ENCODE assay signal across 22 cellular contexts in genomic region chr12:6980075-6980474, GRCh38. TPM values are rescaled to one million over a fixed set of nuclear protein-coding genes. Genes with fewer than 3 reads are reported as not detected.
A peak's percentile ranks its signal among the peaks of the same experiment; 100 is the strongest.
DNase-seq lines count a peak whose midpoint lies in the region; ATAC-seq, FAIRE-seq and TF ChIP-seq lines count a peak whose summit lies in the region.
"Had no signal": no experiment of that assay in that cellular context is flagged by ENCODE, and none has a peak within 500 bp of the region (broad histone marks: within the 10 kb centered on the region; RNA-seq: fewer than 3 reads in every experiment).

No MANE protein-coding gene starts in this region.

- no peak for TF ChIP-seq CTCF in activated CD8-positive, alpha-beta T cell treated with anti-CD3 and anti-CD28 coated beads for 36 hours (IDR thresholded peaks at IDR 0.05)
- no peak for TF ChIP-seq CTCF in Peyer's patch (IDR thresholded peaks at IDR 0.05)
- no peak for TF ChIP-seq CTCF in HepG2 (CRISPR knock-in tag; IDR thresholded peaks at IDR 0.05)
- no peak for TF ChIP-seq CTCF in thyroid gland (IDR thresholded peaks at IDR 0.05)

- H3K79me2 ChIP-seq in HepG2 (ENCODE audit: insufficient read depth, low read length), result no peaks in the 10 kb centered on the region

- no peak overlapping the region for H3K9ac ChIP-seq in HepG2 (ENCODE audit: insufficient read depth, low read depth, low read length)

- H3K9me3 ChIP-seq in Peyer's patch (no peaks in the 10 kb centered on the region), HepG2 (ENCODE audit: low read length) (no peaks in the 10 kb centered on the region), thyroid gland (no peaks in the 10 kb centered on the region)
- H3K9me3 ChIP-seq: SJCRH30 had no signal

- TF ChIP-seq RAD21 in HepG2 (CRISPR knock-in tag; IDR thresholded peaks at IDR 0.05), result no peak

- BruUV-seq in HepG2 (replicated peaks; lab: Mats Ljungman, UMichigan), result no TSS peak

- H2AFZ ChIP-seq in HepG2 (ENCODE audit: low read length), result no peak overlapping the region
- H2AFZ ChIP-seq: GM23338 had no signal

- no peaks in the 10 kb centered on the region for H3K9me3 Mint-ChIP-seq in activated CD8-positive, alpha-beta T cell treated with anti-CD3 and anti-CD28 coated beads for 36 hours
- no peaks in the 10 kb centered on the region for H3K9me3 Mint-ChIP-seq in activated CD8-positive, alpha-beta T cell treated with anti-CD3 and anti-CD28 coated beads, Interleukin-2, amount 10 ng/mL, durations not matched to agents 7 days and 5 days (ENCODE audit: insufficient read depth)
- H3K9me3 Mint-ChIP-seq: CD4-positive, alpha-beta memory T cell; GM23338 had no signal

- H3K36me3 ChIP-seq in Peyer's patch (peaks cover 0 to 80% (median 0%) of the 10 kb centered on the region in 3 donors), HepG2 (replicated peaks in 1 of 2; ENCODE audit: control insufficient read depth in 1 of 2, insufficient read depth in 2 of 2, low read length in 2 of 2) (peaks cover 8 to 34% of the 10 kb centered on the region in 2 experiments), thyroid gland (peaks cover 42 to 53% of the 10 kb centered on the region in 2 donors)

- H3K36me3 Mint-ChIP-seq in activated CD8-positive, alpha-beta T cell treated with anti-CD3 and anti-CD28 coated beads for 36 hours (ENCODE audit: low read depth), result peaks cover 49% of the 10 kb centered on the region
- H3K36me3 Mint-ChIP-seq in activated CD8-positive, alpha-beta T cell treated with anti-CD3 and anti-CD28 coated beads, Interleukin-2, amount 10 ng/mL, durations not matched to agents 7 days and 5 days (ENCODE audit: low read depth), result peaks cover 58% of the 10 kb centered on the region

- FAIRE-seq in HepG2 (lab: Jason Lieb, UNC), result no peak
- FAIRE-seq: D721Med, G401.6 had no signal

- POLR2A ChIA-PET in activated CD8-positive, alpha-beta T cell treated with anti-CD3 and anti-CD28 coated beads for 36 hours (lab: Charles Lee), result interaction anchor here (0.6 to 3.0 kb wide), 4 partner anchors 9 to 1156 kb away, joined by 3 to 10 read pairs (median 3); partner anchors contain the start of gene LPCAT3
- POLR2A ChIA-PET in activated CD8-positive, alpha-beta T cell treated with anti-CD3 and anti-CD28 coated beads, Interleukin-2, amount 10 ng/mL, durations not matched to agents 7 days and 5 days (lab: Charles Lee), result no interaction called here
- POLR2A ChIA-PET in HepG2 (lab: Yijun Ruan, JAX), result interaction anchor here (1.1 to 5.4 kb wide), 6 partner anchors 8 to 144 kb away, joined by 3 to 65 read pairs (median 11); partner anchors contain the start of genes C12orf57, EMG1, LPCAT3 and PHB2

- TF ChIP-seq EP300 in HepG2 (IDR thresholded peaks at IDR 0.05; ENCODE audit: low read depth in 2 of 2, low read length in 2 of 2), result no peak
- TF ChIP-seq EP300 in HepG2 (CRISPR knock-in tag; IDR thresholded peaks at IDR 0.05; ENCODE audit: borderline replicate concordance), result no peak

- 83% methylated on average over 4 of the region's 4 CpGs for WGBS in HepG2 (ENCODE audit: low lambda C conversion rate)
- WGBS in thyroid gland, 2 donors, result 97 to 99% methylated on average over 4 of the region's 4 CpGs

- peak overlapping the region; percentile 25 for H3K27ac Mint-ChIP-seq in activated CD8-positive, alpha-beta T cell treated with anti-CD3 and anti-CD28 coated beads for 36 hours
- H3K27ac Mint-ChIP-seq in activated CD8-positive, alpha-beta T cell treated with anti-CD3 and anti-CD28 coated beads, Interleukin-2, amount 10 ng/mL, durations not matched to agents 7 days and 5 days, result no peak overlapping the region
- H3K27ac Mint-ChIP-seq: GM23338 had no signal

- TF ChIP-seq POLR2A in Peyer's patch (IDR thresholded peaks at IDR 0.05) (no peak), HepG2 (IDR thresholded peaks at IDR 0.05; ENCODE audit: insufficient read depth in 1 of 2, low read depth in 2 of 2, low read length in 2 of 2) (no peak), thyroid gland (IDR thresholded peaks at IDR 0.05) (no peak), GM18505 (IDR thresholded peaks at IDR 0.05; ENCODE audit: borderline replicate concordance, extremely low read depth, insufficient read depth, insufficient read length) (no peak)

- CTCF ChIA-PET in activated CD8-positive, alpha-beta T cell treated with anti-CD3 and anti-CD28 coated beads for 36 hours (lab: Charles Lee), result interaction anchor here (0.9 kb wide), 1 partner anchor 44 kb away, joined by 4 read pairs; no protein-coding TSS in a partner anchor
- CTCF ChIA-PET in activated CD8-positive, alpha-beta T cell treated with anti-CD3 and anti-CD28 coated beads, Interleukin-2, amount 10 ng/mL, durations not matched to agents 7 days and 5 days (lab: Charles Lee), result no interaction called here
- CTCF ChIA-PET in HepG2 (lab: Yijun Ruan, JAX; ENCODE audit: low intra/inter-chr PET ratio, low total read pairs), result no interaction called here

- peak overlapping the region; percentile 71 for H3K4me2 ChIP-seq in HepG2 (ENCODE audit: low read depth, low read length)
- H3K4me2 ChIP-seq: GM23338 had no signal

- in situ Hi-C loops in HepG2 (cut with HindIII; ENCODE audit: extremely low pct_ligation_motif_present, low pct_unique_long_range_greater_than_20kb), result loop anchor here (5.0 kb wide), 1 partner anchor 37 kb away; the partner anchor contains the start of gene LPCAT3

- intact Hi-C loops in activated CD8-positive, alpha-beta T cell treated with anti-CD3 and anti-CD28 coated beads for 36 hours (cut with micrococcal nuclease), result no loop called here
- intact Hi-C loops in HepG2 (cut with micrococcal nuclease; ENCODE audit: unreplicated experiment) (loop anchor here (2.0 kb wide), 1 partner anchor 39 kb away; the partner anchor contains the start of gene LPCAT3), thyroid gland (cut with DNase I) (no loop called here)

- H3K4me3 ChIP-seq in Peyer's patch, result no peak overlapping the region
- no peak overlapping the region; a peak in 1 of 6 replicates for H3K4me3 ChIP-seq in HepG2 (replicated peaks in 1 of 3; ENCODE audit: insufficient read depth in 1 of 3, low read depth in 2 of 3, low read length in 3 of 3)
- no peak overlapping the region for H3K4me3 ChIP-seq in thyroid gland (replicated peaks in 1 of 3)
- H3K4me3 ChIP-seq: GM23338, SJCRH30 had no signal

- H3K27me3 ChIP-seq in Peyer's patch, result no peaks in the 10 kb centered on the region
- no peaks in the 10 kb centered on the region for H3K27me3 ChIP-seq in HepG2 (ENCODE audit: control insufficient read depth in 1 of 2, insufficient read depth in 2 of 2, low read length in 2 of 2)
- no peaks in the 10 kb centered on the region for H3K27me3 ChIP-seq in thyroid gland
- H3K27me3 ChIP-seq: SJCRH30 had no signal

- no peak for DNase-seq in activated CD8-positive, alpha-beta T cell treated with anti-CD3 and anti-CD28 coated beads for 36 hours
- no peak for DNase-seq in activated CD8-positive, alpha-beta T cell treated with anti-CD3 and anti-CD28 coated beads, Interleukin-2, amount 10 ng/mL, durations not matched to agents 7 days and 5 days
- DNase-seq in Peyer's patch (no peak), HepG2 (ENCODE audit: low spot score) (no peak), thyroid gland (no peak), NCI-H1092 (lab: John Stamatoyannopoulos, UW) (no peak)
- DNase-seq: 8988T; CD4-positive, alpha-beta memory T cell; DND-41; KG1; NCI-H1436; NCI-H2029 treated with DMSO at 0.1 percent for 48 hours; NCI-H510A; NCI-H774; PC-3; SJCRH30 had no signal

- H3K4me3 Mint-ChIP-seq in activated CD8-positive, alpha-beta T cell treated with anti-CD3 and anti-CD28 coated beads for 36 hours, result no peak overlapping the region
- no peak overlapping the region for H3K4me3 Mint-ChIP-seq in activated CD8-positive, alpha-beta T cell treated with anti-CD3 and anti-CD28 coated beads, Interleukin-2, amount 10 ng/mL, durations not matched to agents 7 days and 5 days
- H3K4me3 Mint-ChIP-seq: CD4-positive, alpha-beta memory T cell; GM23338 had no signal

- peaks cover 9% of the 10 kb centered on the region for H3K4me1 Mint-ChIP-seq in activated CD8-positive, alpha-beta T cell treated with anti-CD3 and anti-CD28 coated beads for 36 hours (ENCODE audit: low read depth)
- H3K4me1 Mint-ChIP-seq in activated CD8-positive, alpha-beta T cell treated with anti-CD3 and anti-CD28 coated beads, Interleukin-2, amount 10 ng/mL, durations not matched to agents 7 days and 5 days (ENCODE audit: low read depth), result peaks cover 11% of the 10 kb centered on the region
- H3K4me1 Mint-ChIP-seq: CD4-positive, alpha-beta memory T cell had no signal

- H3K4me1 ChIP-seq in Peyer's patch, result peaks cover 0 to 15% (median 0%) of the 10 kb centered on the region in 4 donors
- H3K4me1 ChIP-seq in HepG2 (ENCODE audit: insufficient read depth, low read length), result peaks cover 64% of the 10 kb centered on the region
- H3K4me1 ChIP-seq in thyroid gland, result peaks cover 17 to 21% of the 10 kb centered on the region in 2 donors
- H3K4me1 ChIP-seq: SJCRH30 had no signal

- ATAC-seq in activated CD8-positive, alpha-beta T cell treated with anti-CD3 and anti-CD28 coated beads for 36 hours, result no peak
- ATAC-seq in activated CD8-positive, alpha-beta T cell treated with anti-CD3 and anti-CD28 coated beads, Interleukin-2, amount 10 ng/mL, durations not matched to agents 7 days and 5 days, result no peak
- ATAC-seq in HepG2, result no peak
- no peak for ATAC-seq in GM21515 (IDR thresholded peaks at IDR 0.05; ENCODE audit: unreplicated experiment)
- ATAC-seq in GM18505 (IDR thresholded peaks at IDR 0.05; ENCODE audit: unreplicated experiment), result no peak
- ATAC-seq: GM23338, PC-3 had no signal

- H3K27ac ChIP-seq in Peyer's patch (peak overlapping the region in 3 of 4 donors; percentile 11 to 82 (median 46)), HepG2 (ENCODE audit: extremely low read length, insufficient read depth, low read length) (peak overlapping the region; percentile 98), thyroid gland (peak overlapping the region; percentile 78 to 89 (median 78))
- H3K27ac ChIP-seq: SJCRH30 had no signal

- H4K20me1 ChIP-seq in HepG2 (ENCODE audit: insufficient read depth, low read length), result no peaks in the 10 kb centered on the region

- no peaks in the 10 kb centered on the region for H3K27me3 Mint-ChIP-seq in activated CD8-positive, alpha-beta T cell treated with anti-CD3 and anti-CD28 coated beads for 36 hours
- no peaks in the 10 kb centered on the region for H3K27me3 Mint-ChIP-seq in activated CD8-positive, alpha-beta T cell treated with anti-CD3 and anti-CD28 coated beads, Interleukin-2, amount 10 ng/mL, durations not matched to agents 7 days and 5 days (ENCODE audit: low read depth)
- H3K27me3 Mint-ChIP-seq: CD4-positive, alpha-beta memory T cell had no signal

RNA-seq across cellular contexts. Expression of gene EMG1, which starts 9.4 kb away (rescaled TPM):
- total RNA-seq in activated CD8-positive, alpha-beta T cell treated with anti-CD3 and anti-CD28 coated beads for 36 hours, result 10 to 100 TPM; 88.6 to 97.8 TPM
- 10 to 100 TPM; 54.9 to 58.7 TPM for total RNA-seq in activated CD8-positive, alpha-beta T cell treated with anti-CD3 and anti-CD28 coated beads, Interleukin-2, amount 10 ng/mL, durations not matched to agents 7 days and 5 days
- 10 to 100 TPM in 3 of 4 donors, 1 to 10 TPM in 1; 9.1 to 24.8 (median 18.3) TPM for total RNA-seq in Peyer's patch
- 130 and 190 TPM in 2 replicates for total RNA-seq in HepG2 (2016; rRNA removed; fragmentation: Illumina TruSeq; extraction: Trizol)
- 38.0 and 40.3 TPM in 2 replicates for total RNA-seq in HepG2 (2016; cell fraction: cytosol; rRNA removed; fragmentation: Illumina TruSeq; extraction: Trizol; ENCODE audit: low read depth)
- 130 and 206 TPM in 2 replicates for total RNA-seq in HepG2 (2016; cell fraction: insoluble cytoplasmic fraction; rRNA removed; fragmentation: Illumina TruSeq; extraction: Trizol)
- total RNA-seq in HepG2 (2016; cell fraction: membrane; rRNA removed; fragmentation: Illumina TruSeq; extraction: Trizol), result 62.9 and 63.2 TPM in 2 replicates
- 52.9 and 57.8 TPM in 2 replicates for total RNA-seq in HepG2 (2016; cell fraction: nucleus; rRNA removed; fragmentation: Illumina TruSeq; extraction: Trizol)
- 57.7 and 76.3 TPM in 2 replicates for polyA plus RNA-seq in HepG2 (2011; rRNA removed)
- polyA plus RNA-seq in HepG2 (2011; cell fraction: cytosol; rRNA removed), result 64.6 and 65.8 TPM in 2 replicates
- 29.6 and 30.6 TPM in 2 replicates for polyA plus RNA-seq in HepG2 (2011; cell fraction: nucleus; rRNA removed)
- polyA plus RNA-seq in HepG2 (2012), result 77.8 and 90.4 TPM in 2 replicates
- 33.8 and 36.4 TPM in 2 replicates for polyA plus RNA-seq in HepG2 (2016; cell fraction: cytosol; fragmentation: Illumina TruSeq; extraction: Trizol; ENCODE audit: low read depth)
- 134 and 149 TPM in 2 replicates for polyA plus RNA-seq in HepG2 (2016; cell fraction: insoluble cytoplasmic fraction; fragmentation: Illumina TruSeq; extraction: Trizol; ENCODE audit: low read depth)
- 37.6 and 40.6 TPM in 2 replicates for polyA plus RNA-seq in HepG2 (2016; cell fraction: membrane; fragmentation: Illumina TruSeq; extraction: Trizol; ENCODE audit: low read depth)
- 54.7 and 59.5 TPM in 2 replicates for polyA plus RNA-seq in HepG2 (2016; cell fraction: nucleus; fragmentation: Illumina TruSeq; extraction: Trizol; ENCODE audit: insufficient read depth, low read depth)
- polyA minus RNA-seq in HepG2 (2011; rRNA and poly(A)+ RNA removed; ENCODE audit: low replicate concordance), result 28.0 and 64.6 TPM in 2 replicates
- 16.4 and 18.5 TPM in 2 replicates for polyA minus RNA-seq in HepG2 (2011; cell fraction: cytosol; rRNA and poly(A)+ RNA removed)
- polyA minus RNA-seq in HepG2 (2011; cell fraction: nucleus; rRNA and poly(A)+ RNA removed), result 29.6 and 33.3 TPM in 2 replicates
- 10 to 100 TPM; 19.9 to 53.1 (median 45.6) TPM for total RNA-seq in thyroid gland

RNA-seq across cellular contexts. Expression of gene PHB2, which starts 9.6 kb away (rescaled TPM):
- total RNA-seq in activated CD8-positive, alpha-beta T cell treated with anti-CD3 and anti-CD28 coated beads for 36 hours, result 100 to 1,000 TPM; 419 to 428 TPM
- total RNA-seq in activated CD8-positive, alpha-beta T cell treated with anti-CD3 and anti-CD28 coated beads, Interleukin-2, amount 10 ng/mL, durations not matched to agents 7 days and 5 days, result 100 to 1,000 TPM; 226 to 236 TPM
- total RNA-seq in Peyer's patch (100 to 1,000 TPM; 162 to 219 (median 174) TPM), HepG2 (2016; rRNA removed; fragmentation: Illumina TruSeq; extraction: Trizol) (291 and 394 TPM in 2 replicates), thyroid gland (100 to 1,000 TPM; 153 to 284 (median 220) TPM)
- total RNA-seq in HepG2 (2016; cell fraction: cytosol; rRNA removed; fragmentation: Illumina TruSeq; extraction: Trizol; ENCODE audit: low read depth), result 224 and 243 TPM in 2 replicates
- total RNA-seq in HepG2 (2016; cell fraction: insoluble cytoplasmic fraction; rRNA removed; fragmentation: Illumina TruSeq; extraction: Trizol), result 284 and 404 TPM in 2 replicates
- total RNA-seq in HepG2 (2016; cell fraction: membrane; rRNA removed; fragmentation: Illumina TruSeq; extraction: Trizol), result 358 and 365 TPM in 2 replicates
- 232 and 256 TPM in 2 replicates for total RNA-seq in HepG2 (2016; cell fraction: nucleus; rRNA removed; fragmentation: Illumina TruSeq; extraction: Trizol)
- 425 and 468 TPM in 2 replicates for polyA plus RNA-seq in HepG2 (2011; rRNA removed)
- 471 and 553 TPM in 2 replicates for polyA plus RNA-seq in HepG2 (2011; cell fraction: cytosol; rRNA removed)
- polyA plus RNA-seq in HepG2 (2011; cell fraction: nucleus; rRNA removed), result 362 and 507 TPM in 2 replicates
- polyA plus RNA-seq in HepG2 (2012), result 214 and 248 TPM in 2 replicates
- polyA plus RNA-seq in HepG2 (2016; cell fraction: cytosol; fragmentation: Illumina TruSeq; extraction: Trizol; ENCODE audit: low read depth), result 212 and 232 TPM in 2 replicates
- 290 and 308 TPM in 2 replicates for polyA plus RNA-seq in HepG2 (2016; cell fraction: insoluble cytoplasmic fraction; fragmentation: Illumina TruSeq; extraction: Trizol; ENCODE audit: low read depth)
- polyA plus RNA-seq in HepG2 (2016; cell fraction: membrane; fragmentation: Illumina TruSeq; extraction: Trizol; ENCODE audit: low read depth), result 313 and 326 TPM in 2 replicates
- 428 and 438 TPM in 2 replicates for polyA plus RNA-seq in HepG2 (2016; cell fraction: nucleus; fragmentation: Illumina TruSeq; extraction: Trizol; ENCODE audit: insufficient read depth, low read depth)
- 299 and 308 TPM in 2 replicates for polyA minus RNA-seq in HepG2 (2011; rRNA and poly(A)+ RNA removed; ENCODE audit: low replicate concordance)
- polyA minus RNA-seq in HepG2 (2011; cell fraction: cytosol; rRNA and poly(A)+ RNA removed), result 80.4 and 95.3 TPM in 2 replicates
- 135 and 142 TPM in 2 replicates for polyA minus RNA-seq in HepG2 (2011; cell fraction: nucleus; rRNA and poly(A)+ RNA removed)

RNA-seq across cellular contexts. Expression of gene PTPN6, which starts 28.9 kb away (rescaled TPM):
- total RNA-seq in activated CD8-positive, alpha-beta T cell treated with anti-CD3 and anti-CD28 coated beads for 36 hours, result 100 to 1,000 TPM; 485 to 489 TPM
- 100 to 1,000 TPM; 354 to 397 TPM for total RNA-seq in activated CD8-positive, alpha-beta T cell treated with anti-CD3 and anti-CD28 coated beads, Interleukin-2, amount 10 ng/mL, durations not matched to agents 7 days and 5 days
- total RNA-seq in Peyer's patch (100 to 1,000 TPM in 1 of 4 donors, 10 to 100 TPM in 3; 41.6 to 183 (median 44.4) TPM), HepG2 (2016; rRNA removed; fragmentation: Illumina TruSeq; extraction: Trizol) (9.5 and 10.6 TPM in 2 replicates), thyroid gland (10 to 100 TPM; 21.7 to 32.3 (median 31.4) TPM)
- 2.7 and 2.8 TPM in 2 replicates for total RNA-seq in HepG2 (2016; cell fraction: cytosol; rRNA removed; fragmentation: Illumina TruSeq; extraction: Trizol; ENCODE audit: low read depth)
- 9.8 and 10.6 TPM in 2 replicates for total RNA-seq in HepG2 (2016; cell fraction: insoluble cytoplasmic fraction; rRNA removed; fragmentation: Illumina TruSeq; extraction: Trizol)
- 5.0 and 5.3 TPM in 2 replicates for total RNA-seq in HepG2 (2016; cell fraction: membrane; rRNA removed; fragmentation: Illumina TruSeq; extraction: Trizol)
- total RNA-seq in HepG2 (2016; cell fraction: nucleus; rRNA removed; fragmentation: Illumina TruSeq; extraction: Trizol), result 6.1 and 6.3 TPM in 2 replicates
- 9.1 and 10.5 TPM in 2 replicates for polyA plus RNA-seq in HepG2 (2011; rRNA removed)
- polyA plus RNA-seq in HepG2 (2011; cell fraction: cytosol; rRNA removed), result 8.0 and 10.7 TPM in 2 replicates
- polyA plus RNA-seq in HepG2 (2011; cell fraction: nucleus; rRNA removed), result 13.2 and 17.8 TPM in 2 replicates
- 9.0 and 12.4 TPM in 2 replicates for polyA plus RNA-seq in HepG2 (2012)
- 1.6 and 1.7 TPM in 2 replicates for polyA plus RNA-seq in HepG2 (2016; cell fraction: cytosol; fragmentation: Illumina TruSeq; extraction: Trizol; ENCODE audit: low read depth)
- polyA plus RNA-seq in HepG2 (2016; cell fraction: insoluble cytoplasmic fraction; fragmentation: Illumina TruSeq; extraction: Trizol; ENCODE audit: low read depth), result 8.9 and 12.5 TPM in 2 replicates
- 3.1 and 4.4 TPM in 2 replicates for polyA plus RNA-seq in HepG2 (2016; cell fraction: membrane; fragmentation: Illumina TruSeq; extraction: Trizol; ENCODE audit: low read depth)
- 17.8 and 18.0 TPM in 2 replicates for polyA plus RNA-seq in HepG2 (2016; cell fraction: nucleus; fragmentation: Illumina TruSeq; extraction: Trizol; ENCODE audit: insufficient read depth, low read depth)
- polyA minus RNA-seq in HepG2 (2011; rRNA and poly(A)+ RNA removed; ENCODE audit: low replicate concordance), result 14.7 and 22.7 TPM in 2 replicates
- 10.0 and 10.3 TPM in 2 replicates for polyA minus RNA-seq in HepG2 (2011; cell fraction: cytosol; rRNA and poly(A)+ RNA removed)
- 4.1 and 4.2 TPM in 2 replicates for polyA minus RNA-seq in HepG2 (2011; cell fraction: nucleus; rRNA and poly(A)+ RNA removed)

RNA-seq across cellular contexts. Expression of gene C12orf57, which starts 36.3 kb away (rescaled TPM):
- 100 to 1,000 TPM; 226 to 244 TPM for total RNA-seq in activated CD8-positive, alpha-beta T cell treated with anti-CD3 and anti-CD28 coated beads for 36 hours
- total RNA-seq in activated CD8-positive, alpha-beta T cell treated with anti-CD3 and anti-CD28 coated beads, Interleukin-2, amount 10 ng/mL, durations not matched to agents 7 days and 5 days, result 100 to 1,000 TPM; 184 to 185 TPM
- total RNA-seq in Peyer's patch (100 to 1,000 TPM; 146 to 339 (median 156) TPM), HepG2 (2016; rRNA removed; fragmentation: Illumina TruSeq; extraction: Trizol) (84.0 and 89.7 TPM in 2 replicates), thyroid gland (100 to 1,000 TPM; 344 to 666 (median 383) TPM)
- 98.3 and 102 TPM in 2 replicates for total RNA-seq in HepG2 (2016; cell fraction: cytosol; rRNA removed; fragmentation: Illumina TruSeq; extraction: Trizol; ENCODE audit: low read depth)
- total RNA-seq in HepG2 (2016; cell fraction: insoluble cytoplasmic fraction; rRNA removed; fragmentation: Illumina TruSeq; extraction: Trizol), result 84.2 and 105 TPM in 2 replicates
- 106 and 113 TPM in 2 replicates for total RNA-seq in HepG2 (2016; cell fraction: membrane; rRNA removed; fragmentation: Illumina TruSeq; extraction: Trizol)
- total RNA-seq in HepG2 (2016; cell fraction: nucleus; rRNA removed; fragmentation: Illumina TruSeq; extraction: Trizol), result 42.1 and 43.4 TPM in 2 replicates
- 287 and 302 TPM in 2 replicates for polyA plus RNA-seq in HepG2 (2011; rRNA removed)
- 405 and 458 TPM in 2 replicates for polyA plus RNA-seq in HepG2 (2011; cell fraction: cytosol; rRNA removed)
- polyA plus RNA-seq in HepG2 (2011; cell fraction: nucleus; rRNA removed), result 151 and 164 TPM in 2 replicates
- 75.2 and 129 TPM in 2 replicates for polyA plus RNA-seq in HepG2 (2012)
- polyA plus RNA-seq in HepG2 (2016; cell fraction: cytosol; fragmentation: Illumina TruSeq; extraction: Trizol; ENCODE audit: low read depth), result 86.1 and 87.7 TPM in 2 replicates
- 98.5 and 104 TPM in 2 replicates for polyA plus RNA-seq in HepG2 (2016; cell fraction: insoluble cytoplasmic fraction; fragmentation: Illumina TruSeq; extraction: Trizol; ENCODE audit: low read depth)
- polyA plus RNA-seq in HepG2 (2016; cell fraction: membrane; fragmentation: Illumina TruSeq; extraction: Trizol; ENCODE audit: low read depth), result 96.1 and 98.2 TPM in 2 replicates
- polyA plus RNA-seq in HepG2 (2016; cell fraction: nucleus; fragmentation: Illumina TruSeq; extraction: Trizol; ENCODE audit: insufficient read depth, low read depth), result 57.2 and 57.4 TPM in 2 replicates
- polyA minus RNA-seq in HepG2 (2011; rRNA and poly(A)+ RNA removed; ENCODE audit: low replicate concordance), result 93.0 and 145 TPM in 2 replicates
- polyA minus RNA-seq in HepG2 (2011; cell fraction: cytosol; rRNA and poly(A)+ RNA removed), result 36.8 and 41.7 TPM in 2 replicates
- polyA minus RNA-seq in HepG2 (2011; cell fraction: nucleus; rRNA and poly(A)+ RNA removed), result 37.5 and 38.8 TPM in 2 replicates

RNA-seq across cellular contexts. Expression of gene RNU7-1, which starts 36.5 kb away (rescaled TPM):
- not detected for total RNA-seq in activated CD8-positive, alpha-beta T cell treated with anti-CD3 and anti-CD28 coated beads for 36 hours
- not detected for total RNA-seq in activated CD8-positive, alpha-beta T cell treated with anti-CD3 and anti-CD28 coated beads, Interleukin-2, amount 10 ng/mL, durations not matched to agents 7 days and 5 days
- total RNA-seq in Peyer's patch (not detected), HepG2 (2016; rRNA removed; fragmentation: Illumina TruSeq; extraction: Trizol) (not detected in 2 replicates), thyroid gland (not detected)
- total RNA-seq in HepG2 (2016; cell fraction: cytosol; rRNA removed; fragmentation: Illumina TruSeq; extraction: Trizol; ENCODE audit: low read depth), result not detected in 2 replicates
- total RNA-seq in HepG2 (2016; cell fraction: insoluble cytoplasmic fraction; rRNA removed; fragmentation: Illumina TruSeq; extraction: Trizol), result not detected in 2 replicates
- total RNA-seq in HepG2 (2016; cell fraction: membrane; rRNA removed; fragmentation: Illumina TruSeq; extraction: Trizol), result not detected in 2 replicates
- total RNA-seq in HepG2 (2016; cell fraction: nucleus; rRNA removed; fragmentation: Illumina TruSeq; extraction: Trizol), result not detected in 2 replicates
- not detected in 2 replicates for polyA plus RNA-seq in HepG2 (2011; rRNA removed)
- polyA plus RNA-seq in HepG2 (2011; cell fraction: cytosol; rRNA removed), result not detected in 2 replicates
- polyA plus RNA-seq in HepG2 (2011; cell fraction: nucleus; rRNA removed), result not detected in 2 replicates
- not detected in 2 replicates for polyA plus RNA-seq in HepG2 (2012)
- not detected in 2 replicates for polyA plus RNA-seq in HepG2 (2016; cell fraction: cytosol; fragmentation: Illumina TruSeq; extraction: Trizol; ENCODE audit: low read depth)
- polyA plus RNA-seq in HepG2 (2016; cell fraction: insoluble cytoplasmic fraction; fragmentation: Illumina TruSeq; extraction: Trizol; ENCODE audit: low read depth), result not detected in 2 replicates
- polyA plus RNA-seq in HepG2 (2016; cell fraction: membrane; fragmentation: Illumina TruSeq; extraction: Trizol; ENCODE audit: low read depth), result not detected in 2 replicates
- not detected in 2 replicates for polyA plus RNA-seq in HepG2 (2016; cell fraction: nucleus; fragmentation: Illumina TruSeq; extraction: Trizol; ENCODE audit: insufficient read depth, low read depth)
- polyA minus RNA-seq in HepG2 (2011; rRNA and poly(A)+ RNA removed; ENCODE audit: low replicate concordance), result not detected in 2 replicates
- polyA minus RNA-seq in HepG2 (2011; cell fraction: cytosol; rRNA and poly(A)+ RNA removed), result not detected in 2 replicates
- polyA minus RNA-seq in HepG2 (2011; cell fraction: nucleus; rRNA and poly(A)+ RNA removed), result not detected in 2 replicates
- total RNA-seq: CD4-positive, alpha-beta memory T cell; GM23338; PC-3; SJCRH30 had no signal
- polyA plus RNA-seq: BJ; CD4-positive, alpha-beta memory T cell; GM23338 had no signal

Comparison
In these comparisons a context has a peak if more than half of its experiments do, and no peak if none do; other contexts are left out.
1. H3K27ac ChIP-seq: peak in every context shown above with its lines; median percentile 98 in HepG2; 78 in thyroid gland; 46 in Peyer's patch.